ENCODE assay signal across 1 cellular context in the genomic region with DNA sequence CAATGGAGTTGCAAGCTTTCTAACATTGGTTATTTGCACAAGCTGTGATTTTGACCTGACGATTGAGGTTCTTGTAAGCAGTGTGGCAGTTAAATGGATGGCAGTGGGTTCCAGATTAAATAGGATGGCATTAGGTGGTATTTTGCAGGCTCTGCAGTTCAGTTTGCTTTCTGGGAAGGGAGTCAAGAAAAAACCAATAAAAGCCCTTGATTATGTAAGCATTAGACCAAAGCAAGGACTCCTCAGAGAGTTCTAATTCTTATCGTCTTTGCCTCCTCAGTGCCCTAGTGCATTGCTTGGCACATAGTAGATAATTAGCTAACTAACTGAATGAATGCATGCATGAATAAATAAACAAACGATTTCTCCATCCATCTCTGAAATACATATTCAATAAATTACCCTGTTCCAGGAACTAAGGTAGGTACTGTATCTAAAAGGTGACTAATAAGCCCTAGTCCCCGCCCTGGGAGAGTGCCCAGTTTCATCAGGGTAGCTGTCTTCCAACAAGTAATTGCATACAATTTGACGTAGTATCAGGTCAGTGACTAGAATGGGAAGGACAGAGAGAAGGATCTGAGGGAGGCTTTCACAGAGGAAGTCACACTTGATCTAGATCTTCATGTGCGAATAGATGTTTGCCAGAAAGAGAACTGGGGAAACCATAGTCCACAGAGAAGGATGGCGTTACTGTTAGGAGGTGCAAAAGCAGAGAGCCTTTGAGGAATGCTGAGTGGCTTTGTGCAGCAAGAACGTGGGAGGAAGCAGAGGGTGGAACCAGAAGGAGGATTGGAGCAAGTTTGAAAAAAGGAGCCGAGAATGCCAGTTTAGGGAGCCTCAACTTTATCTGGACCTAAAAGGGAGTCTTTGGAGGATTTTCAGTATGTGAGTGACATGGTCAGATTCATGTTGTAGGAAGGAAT.
TF ChIP-seq lines count a peak whose summit lies in the region.

No MANE protein-coding gene starts in this region.

TF ChIP-seq in A549, 52 proteins besides CTCF, POLR2A, EP300 and RAD21 (continued from another document):
- TF ChIP-seq JUNB (IDR thresholded peaks at IDR 0.05) (no peak), HOXA7 (CRISPR knock-in tag; IDR thresholded peaks at IDR 0.05) (no peak), CBX2 (IDR thresholded peaks at IDR 0.05; ENCODE audit: borderline replicate concordance, low read depth) (no peak), EHF (CRISPR knock-in tag; IDR thresholded peaks at IDR 0.05) (no peak)
- TF ChIP-seq, protein P1, sequence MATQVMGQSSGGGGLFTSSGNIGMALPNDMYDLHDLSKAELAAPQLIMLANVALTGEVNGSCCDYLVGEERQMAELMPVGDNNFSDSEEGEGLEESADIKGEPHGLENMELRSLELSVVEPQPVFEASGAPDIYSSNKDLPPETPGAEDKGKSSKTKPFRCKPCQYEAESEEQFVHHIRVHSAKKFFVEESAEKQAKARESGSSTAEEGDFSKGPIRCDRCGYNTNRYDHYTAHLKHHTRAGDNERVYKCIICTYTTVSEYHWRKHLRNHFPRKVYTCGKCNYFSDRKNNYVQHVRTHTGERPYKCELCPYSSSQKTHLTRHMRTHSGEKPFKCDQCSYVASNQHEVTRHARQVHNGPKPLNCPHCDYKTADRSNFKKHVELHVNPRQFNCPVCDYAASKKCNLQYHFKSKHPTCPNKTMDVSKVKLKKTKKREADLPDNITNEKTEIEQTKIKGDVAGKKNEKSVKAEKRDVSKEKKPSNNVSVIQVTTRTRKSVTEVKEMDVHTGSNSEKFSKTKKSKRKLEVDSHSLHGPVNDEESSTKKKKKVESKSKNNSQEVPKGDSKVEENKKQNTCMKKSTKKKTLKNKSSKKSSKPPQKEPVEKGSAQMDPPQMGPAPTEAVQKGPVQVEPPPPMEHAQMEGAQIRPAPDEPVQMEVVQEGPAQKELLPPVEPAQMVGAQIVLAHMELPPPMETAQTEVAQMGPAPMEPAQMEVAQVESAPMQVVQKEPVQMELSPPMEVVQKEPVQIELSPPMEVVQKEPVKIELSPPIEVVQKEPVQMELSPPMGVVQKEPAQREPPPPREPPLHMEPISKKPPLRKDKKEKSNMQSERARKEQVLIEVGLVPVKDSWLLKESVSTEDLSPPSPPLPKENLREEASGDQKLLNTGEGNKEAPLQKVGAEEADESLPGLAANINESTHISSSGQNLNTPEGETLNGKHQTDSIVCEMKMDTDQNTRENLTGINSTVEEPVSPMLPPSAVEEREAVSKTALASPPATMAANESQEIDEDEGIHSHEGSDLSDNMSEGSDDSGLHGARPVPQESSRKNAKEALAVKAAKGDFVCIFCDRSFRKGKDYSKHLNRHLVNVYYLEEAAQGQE (IDR thresholded peaks at IDR 0.05): no peak
- TF ChIP-seq, protein P2, sequence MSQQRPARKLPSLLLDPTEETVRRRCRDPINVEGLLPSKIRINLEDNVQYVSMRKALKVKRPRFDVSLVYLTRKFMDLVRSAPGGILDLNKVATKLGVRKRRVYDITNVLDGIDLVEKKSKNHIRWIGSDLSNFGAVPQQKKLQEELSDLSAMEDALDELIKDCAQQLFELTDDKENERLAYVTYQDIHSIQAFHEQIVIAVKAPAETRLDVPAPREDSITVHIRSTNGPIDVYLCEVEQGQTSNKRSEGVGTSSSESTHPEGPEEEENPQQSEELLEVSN (IDR thresholded peaks at IDR 0.05; ENCODE audit: borderline replicate concordance, low read depth): no peak
